In genomic region chr14:76456200-76456599, GRCh38 we compare ENCODE assay signal across 9 cellular contexts.
DNase-seq lines count a peak whose midpoint lies in the region; ATAC-seq, FAIRE-seq and TF ChIP-seq lines count a peak whose summit lies in the region.
"Had no signal": no experiment of that assay in that cellular context is flagged by ENCODE, and none has a peak within 500 bp of the region (broad histone marks: within the 10 kb centered on the region; RNA-seq: fewer than 3 reads in every experiment).

No MANE protein-coding gene starts in this region.

- CTCF ChIA-PET in HEK293 (lab: Yijun Ruan, JAX) = interaction anchor here (0.6 to 2.5 kb wide), 29 partner anchors 9 to 602 kb away, joined by 3 to 17 read pairs (median 4); no protein-coding TSS in a partner anchor
- CTCF ChIA-PET in PC-9 (lab: Charles Lee) = no interaction called here

- H3K36me3 ChIP-seq in HEK293 (ENCODE audit: control insufficient read depth in 2 of 2, insufficient read depth in 1 of 2, low read length in 2 of 2) (no peaks in the 10 kb centered on the region), PC-9 (ENCODE audit: low read depth) (no peaks in the 10 kb centered on the region), pancreas (no peaks in the 10 kb centered on the region)
- H3K36me3 ChIP-seq: BLaER1 had no signal

- WGBS in pancreas, 2 donors = 57 to 59% methylated on average over 2 of the region's 2 CpGs

- H3K9me3 ChIP-seq in HEK293 (ENCODE audit: control insufficient read depth, insufficient read depth, low read depth, low read length) = no peaks in the 10 kb centered on the region
- H3K9me3 ChIP-seq in PC-9 (ENCODE audit: insufficient read depth, low read depth) = no peaks in the 10 kb centered on the region
- no peaks in the 10 kb centered on the region for H3K9me3 ChIP-seq in pancreas
- H3K9me3 ChIP-seq: BLaER1 had no signal

- no TSS peak for BruUV-seq in PC-9 (replicated peaks; lab: Mats Ljungman, UMichigan)

- no peaks in the 10 kb centered on the region for H3K9me2 ChIP-seq in PC-9 (ENCODE audit: insufficient read depth)

- no peaks in the 10 kb centered on the region for H3K79me2 ChIP-seq in PC-9 (ENCODE audit: low read depth)

- POLR2A ChIA-PET in HEK293 (lab: Yijun Ruan, JAX) = interaction anchor here (0.7 kb wide), 1 partner anchor 90 kb away, joined by 4 read pairs; no protein-coding TSS in a partner anchor
- POLR2A ChIA-PET in PC-9 (lab: Charles Lee; ENCODE audit: unreplicated experiment) = no interaction called here

- H3K4me3 ChIP-seq in HEK293 (ENCODE audit: low read depth, low read length) (no peak overlapping the region), PC-9 (no peak overlapping the region), epithelial cell of esophagus (ENCODE audit: low read length) (no peak overlapping the region), pancreas (no peak overlapping the region)
- H3K4me3 ChIP-seq: BLaER1 had no signal

- H3K27me3 ChIP-seq in PC-9 (ENCODE audit: insufficient read depth, low read depth) = peaks cover 91% of the 10 kb centered on the region
- no peaks in the 10 kb centered on the region for H3K27me3 ChIP-seq in pancreas
- H3K27me3 ChIP-seq: BLaER1 had no signal

- TF ChIP-seq CTCF in HEK293 (tag by site-specific recombination; IDR thresholded peaks at IDR 0.05) (0 out of 2 replicates have a peak, but pooled peaks have one; percentile 13), PC-9 (conservative IDR thresholded peaks at IDR 0.05) (peak; percentile 71), epithelial cell of esophagus (IDR thresholded peaks at IDR 0.05; ENCODE audit: insufficient read depth, low read depth, low read length, missing control alignments) (peak; percentile 50), pancreas (IDR thresholded peaks at IDR 0.05) (peak in 2 of 4 donors; percentile 21 to 27)

- H3K4me2 ChIP-seq in PC-9 = no peak overlapping the region
- H3K4me2 ChIP-seq: BLaER1 had no signal

- DNase-seq in NCI-H1436 (lab: John Stamatoyannopoulos, UW) (peak; percentile 37), NCI-H1436 treated with DMSO at 0.1 percent for 48 hours (lab: John Stamatoyannopoulos, UW) (no peak), PC-9 (peak in 1 of 2 experiments; percentile 15), epithelial cell of esophagus (ENCODE audit: low read depth) (peak; percentile 40), pancreas (peak in 1 of 6 donors; percentile 21)

- H2AFZ ChIP-seq in PC-9 = no peak overlapping the region

- H3K4me1 ChIP-seq in HEK293 (ENCODE audit: control insufficient read depth, insufficient read depth, low read length) (no peaks in the 10 kb centered on the region), PC-9 (replicated peaks; ENCODE audit: insufficient read depth) (no peaks in the 10 kb centered on the region), pancreas (no peaks in the 10 kb centered on the region)

- no peak overlapping the region for H3K27ac ChIP-seq in HEK293 (ENCODE audit: extremely low read depth, low read depth, low read length)
- H3K27ac ChIP-seq in PC-9 = no peak overlapping the region
- H3K27ac ChIP-seq in pancreas = no peak overlapping the region
- H3K27ac ChIP-seq: BLaER1 had no signal

- H3F3A ChIP-seq in PC-9 (ENCODE audit: insufficient read depth, low read depth) = no peaks in the 10 kb centered on the region

- intact Hi-C loops in PC-9 (cut with micrococcal nuclease; ENCODE audit: unreplicated experiment) = no loop called here
- intact Hi-C loops in pancreas (cut with DNase I) = no loop called here

- FAIRE-seq in pancreas (lab: Jason Lieb, UNC) = no peak

- no peaks in the 10 kb centered on the region for H4K20me1 ChIP-seq in PC-9 (ENCODE audit: insufficient read depth)
- H4K20me1 ChIP-seq: BLaER1 had no signal

- ATAC-seq in pancreas (peak in 3 of 4 donors; percentile 37 to 59 (median 57)), GM21529 (IDR thresholded peaks at IDR 0.05; ENCODE audit: unreplicated experiment) (no peak), HG03439 (IDR thresholded peaks at IDR 0.05; ENCODE audit: unreplicated experiment) (no peak)

TF ChIP-seq in HEK293, 187 proteins besides CTCF, POLR2A, EP300 and RAD21:
- TF ChIP-seq ZNF148 (tag by site-specific recombination; IDR thresholded peaks at IDR 0.05; ENCODE audit: borderline replicate concordance) (no peak), ZNF133 (tag by site-specific recombination; IDR thresholded peaks at IDR 0.05) (no peak), ZNF184 (tag by site-specific recombination; IDR thresholded peaks at IDR 0.05) (no peak), ZNF2 (tag by site-specific recombination; IDR thresholded peaks at IDR 0.05) (peak; percentile 57; the same call in 1 of the 2 replicates), ZNF654 (tag by site-specific recombination; IDR thresholded peaks at IDR 0.05; ENCODE audit: low read depth) (0 out of 2 replicates have a peak, but pooled peaks have one; percentile 14), ZNF792 (tag by site-specific recombination; IDR thresholded peaks at IDR 0.05) (no peak)

Comparison
In these comparisons a context has a peak if more than half of its experiments do, and no peak if none do; other contexts are left out.
1. ATAC-seq: peak in pancreas (3 of 4); none in GM21529 (single experiment) and HG03439 (single experiment).